In the genomic region with DNA sequence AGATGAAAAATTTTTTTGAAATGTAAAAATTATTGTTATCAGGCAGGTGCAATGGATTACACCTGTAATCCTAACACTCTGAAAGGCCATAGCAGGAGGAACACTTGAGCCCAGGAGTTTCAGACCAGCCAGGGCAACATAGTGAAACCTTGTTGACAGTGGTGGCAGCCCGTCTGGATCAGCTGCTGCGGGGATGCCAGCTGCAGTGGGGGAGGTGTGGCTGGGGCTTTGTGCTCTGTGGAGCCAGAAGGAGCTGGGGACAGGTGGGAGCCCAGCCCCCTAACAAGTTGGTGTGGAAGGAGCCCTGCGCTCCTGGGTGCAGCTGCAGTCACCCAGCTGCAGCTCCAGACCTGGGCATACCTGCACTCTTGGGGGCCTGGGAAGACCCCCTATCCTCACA, we compare ENCODE assay signal across 17 cellular contexts.
DNase-seq lines count a peak whose midpoint lies in the region; ATAC-seq lines count a peak whose summit lies in the region.
"Had no signal": no experiment of that assay in that cellular context is flagged by ENCODE, and none has a peak within 500 bp of the region (broad histone marks: within the 10 kb centered on the region; RNA-seq: fewer than 3 reads in every experiment).

No MANE protein-coding gene starts in this region.

- H3K9ac ChIP-seq in neuronal stem cell (ENCODE audit: low read depth, low read length, poor library complexity) = peak overlapping the region; percentile 12
- H3K9ac ChIP-seq: parathyroid adenoma had no signal

- H3K4me1 ChIP-seq in neuronal stem cell (ENCODE audit: control insufficient read depth in 2 of 2, insufficient read depth in 1 of 2, low read depth in 1 of 2, low read length in 2 of 2) = no peaks in the 10 kb centered on the region
- H3K4me1 ChIP-seq: parathyroid adenoma, sigmoid colon, upper lobe of left lung had no signal

- no CpG with 5 or more reads among the region's 3 CpGs for WGBS in neuronal stem cell (ENCODE audit: extremely low coverage in 2 of 2, insufficient read length in 2 of 2, insufficient replicate concordance in 1 of 2), 2 donors

- no peak overlapping the region for H2BK5ac ChIP-seq in neuronal stem cell (ENCODE audit: low read length)

- no peaks in the 10 kb centered on the region for H3K36me3 ChIP-seq in neuronal stem cell (replicated peaks in 1 of 2; ENCODE audit: control insufficient read depth in 2 of 2, insufficient read depth in 2 of 2, low read length in 2 of 2)
- H3K36me3 ChIP-seq: sigmoid colon, upper lobe of left lung had no signal

- H2BK15ac ChIP-seq in neuronal stem cell (ENCODE audit: low read length) = no peak overlapping the region

- no peak overlapping the region for H3K4me2 ChIP-seq in neuronal stem cell (ENCODE audit: insufficient read depth, low read length, poor library complexity, severe bottlenecking)

- H3K14ac ChIP-seq in neuronal stem cell (ENCODE audit: low read length) = no peak overlapping the region

- DNase-seq in NCI-H2107 treated with DMSO at 0.1 percent for 48 hours (lab: John Stamatoyannopoulos, UW; ENCODE audit: unreplicated experiment) (peak; percentile 17), NCI-H2107 (lab: John Stamatoyannopoulos, UW) (no peak), NCI-H1105 (lab: John Stamatoyannopoulos, UW) (peak; percentile 82), NCI-H748 (lab: John Stamatoyannopoulos, UW; ENCODE audit: unreplicated experiment) (peak; percentile 91), neuronal stem cell (ENCODE audit: low spot score) (no peak)
- DNase-seq: activated naive CD4-positive, alpha-beta T cell treated with anti-CD3 and anti-CD28 coated beads for 36 hours; activated T-cell treated with anti-CD3 and anti-CD28 coated beads for 4 hours; mammary epithelial cell; naive thymus-derived CD4-positive, alpha-beta T cell; Right ventricle myocardium superior; sigmoid colon; T-helper 1 cell had no signal

- no peak overlapping the region for H3K23ac ChIP-seq in neuronal stem cell (ENCODE audit: low read depth, low read length, poor library complexity)

- H3K4me3 ChIP-seq in neuronal stem cell (ENCODE audit: low read length in 2 of 2) = no peak overlapping the region
- H3K4me3 ChIP-seq: sigmoid colon, upper lobe of left lung had no signal

- ATAC-seq in HG03342 (IDR thresholded peaks at IDR 0.05; ENCODE audit: unreplicated experiment) (no peak), GM18870 (IDR thresholded peaks at IDR 0.05; ENCODE audit: unreplicated experiment) (no peak), HG02870 (IDR thresholded peaks at IDR 0.05; ENCODE audit: unreplicated experiment) (no peak)
- ATAC-seq: naive thymus-derived CD4-positive, alpha-beta T cell had no signal

- H3K9me3 ChIP-seq in neuronal stem cell (replicated peaks in 1 of 2; ENCODE audit: control insufficient read depth in 2 of 2, insufficient read depth in 1 of 2, low read depth in 1 of 2, low read length in 2 of 2) = peaks cover 0 to 7% of the 10 kb centered on the region in 2 donors
- H3K9me3 ChIP-seq: sigmoid colon, upper lobe of left lung had no signal

- H2AK5ac ChIP-seq in neuronal stem cell (ENCODE audit: low read depth, low read length) = no peak overlapping the region

- H2AFZ ChIP-seq in neuronal stem cell (ENCODE audit: low read length) = no peak overlapping the region
- H2AFZ ChIP-seq: parathyroid adenoma had no signal

- H2BK12ac ChIP-seq in neuronal stem cell (ENCODE audit: low read length) = no peak overlapping the region

- H4K8ac ChIP-seq in neuronal stem cell (ENCODE audit: low read depth, low read length) = no peak overlapping the region

- no peak overlapping the region for H4K91ac ChIP-seq in neuronal stem cell (ENCODE audit: low read depth, low read length, poor library complexity)

- H3K79me1 ChIP-seq in neuronal stem cell (ENCODE audit: low read depth, low read length) = no peaks in the 10 kb centered on the region

- H2BK120ac ChIP-seq in neuronal stem cell (ENCODE audit: low read depth, low read length) = no peak overlapping the region

- no peak overlapping the region for H3K18ac ChIP-seq in neuronal stem cell (ENCODE audit: low read length)

- no peak overlapping the region for H3K27ac ChIP-seq in neuronal stem cell (replicated peaks; ENCODE audit: low read length)
- H3K27ac ChIP-seq: parathyroid adenoma, sigmoid colon, upper lobe of left lung had no signal

- no peaks in the 10 kb centered on the region for H3K27me3 ChIP-seq in neuronal stem cell (ENCODE audit: control insufficient read depth in 3 of 3, insufficient read depth in 3 of 3, low read depth in 1 of 3, low read length in 3 of 3)
- H3K27me3 ChIP-seq: sigmoid colon, upper lobe of left lung had no signal

- no peak overlapping the region for H3K4ac ChIP-seq in neuronal stem cell (ENCODE audit: low read length)

Comparison
In these comparisons a context has a peak if more than half of its experiments do, and no peak if none do; other contexts are left out.
1. DNase-seq: peak in NCI-H2107 treated with DMSO at 0.1 percent for 48 hours (single experiment), NCI-H1105 (single experiment) and NCI-H748 (single experiment); none in NCI-H2107 (single experiment) and neuronal stem cell (single experiment).